ENCODE assay signal across 10 cellular contexts in the genomic region with DNA sequence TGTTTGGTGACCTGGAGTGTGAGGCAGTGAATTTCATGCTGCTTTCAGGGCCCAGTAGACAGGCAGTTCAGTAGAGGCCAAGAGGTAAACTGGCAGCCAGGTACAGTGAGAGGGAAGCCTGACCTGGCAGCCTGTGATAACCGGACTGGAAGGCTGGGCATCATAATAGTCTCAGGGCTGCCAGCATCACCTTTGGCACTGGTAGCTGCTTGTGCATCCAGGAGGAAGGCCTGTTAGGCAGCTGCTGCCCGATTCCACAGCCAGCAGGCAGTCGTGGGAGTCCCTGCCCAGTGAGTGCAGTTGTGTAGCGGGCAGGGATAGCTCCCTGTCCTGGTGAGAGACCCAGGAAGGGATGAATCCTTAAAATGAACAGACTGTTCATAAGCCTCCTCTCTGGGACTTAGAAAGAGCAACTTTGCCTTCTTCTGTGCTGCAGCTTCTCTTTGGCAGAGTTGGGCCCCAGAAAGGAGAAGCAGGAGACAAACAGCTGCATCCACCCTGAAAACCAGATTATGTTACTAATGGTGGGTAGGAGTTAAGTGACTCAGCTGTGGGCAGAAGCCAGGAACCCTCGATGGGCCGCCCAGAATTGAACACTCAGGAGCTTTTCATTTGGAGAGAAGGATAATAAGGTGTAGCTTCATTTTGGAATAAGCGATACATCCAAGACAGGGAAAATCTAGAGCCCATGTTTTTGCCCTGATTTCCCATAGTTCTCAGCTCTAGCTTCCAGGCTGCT. TPM values are rescaled to one million over a fixed set of nuclear protein-coding genes. Genes with fewer than 3 reads are reported as not detected.
DNase-seq lines count a peak whose midpoint lies in the region; ATAC-seq, FAIRE-seq and TF ChIP-seq lines count a peak whose summit lies in the region.
"Had no signal": no experiment of that assay in that cellular context is flagged by ENCODE, and none has a peak within 500 bp of the region (broad histone marks: within the 10 kb centered on the region; RNA-seq: fewer than 3 reads in every experiment).

No MANE protein-coding gene starts in this region.

- FAIRE-seq in GM12892 (lab: Jason Lieb, UNC): no peak

- H3K4me1 ChIP-seq in HAP-1: no peaks in the 10 kb centered on the region

- in situ Hi-C loops in HAP-1 (cut with MboI; ENCODE audit: low sequenced_read_pairs): no loop called here

- ATAC-seq in activated T-cell treated with anti-CD3 and anti-CD28 coated beads, Interleukin-2, amount 50 U/mL, for 72 hours (replicated peaks in 1 of 2): peak; percentile 18 to 25
- no peak for ATAC-seq in HG02981 (IDR thresholded peaks at IDR 0.05; ENCODE audit: unreplicated experiment)

- DNase-seq in AG08395 (ENCODE audit: low spot score): peak; percentile 18
- no peak for DNase-seq in GM12892 (ENCODE audit: insufficient read length)
- DNase-seq in activated T-cell treated with anti-CD3 and anti-CD28 coated beads, Interleukin-2, amount 50 U/mL, for 72 hours: no peak
- DNase-seq in immature natural killer cell: no peak
- no peak for DNase-seq in DMS114 treated with DMSO at 0.1 percent for 48 hours (lab: John Stamatoyannopoulos, UW; ENCODE audit: unreplicated experiment)
- DNase-seq in glomerular visceral epithelial cell (ENCODE audit: extremely low spot score): no peak
- DNase-seq in HAP-1 (ENCODE audit: low spot score in 2 of 2): no peak
- DNase-seq: activated CD4-positive, alpha-beta T cell treated with anti-CD3 and anti-CD28 coated beads for 1 hour had no signal

- peak overlapping the region; percentile 49 for H3K27ac Mint-ChIP-seq in activated T-cell treated with anti-CD3 and anti-CD28 coated beads, Interleukin-2, amount 50 U/mL, for 72 hours
- peak overlapping the region in 5 of 6 donors; percentile 6 to 66 (median 46) for H3K27ac Mint-ChIP-seq in immature natural killer cell

- H3K9me3 Mint-ChIP-seq in activated T-cell treated with anti-CD3 and anti-CD28 coated beads, Interleukin-2, amount 50 U/mL, for 72 hours: no peaks in the 10 kb centered on the region
- no peaks in the 10 kb centered on the region for H3K9me3 Mint-ChIP-seq in immature natural killer cell

- H3K36me3 Mint-ChIP-seq in activated T-cell treated with anti-CD3 and anti-CD28 coated beads, Interleukin-2, amount 50 U/mL, for 72 hours (ENCODE audit: insufficient read depth in 2 of 2): peaks cover 19 to 29% of the 10 kb centered on the region in 2 donors
- peaks cover 22 to 59% (median 27%) of the 10 kb centered on the region in 3 donors for H3K36me3 Mint-ChIP-seq in immature natural killer cell

- H3K27me3 ChIP-seq in HAP-1 (ENCODE audit: low read depth): no peaks in the 10 kb centered on the region

- peaks cover 76% of the 10 kb centered on the region for H3K36me3 ChIP-seq in HAP-1 (replicated peaks)

- peaks cover 43% of the 10 kb centered on the region for H3K4me1 Mint-ChIP-seq in activated T-cell treated with anti-CD3 and anti-CD28 coated beads, Interleukin-2, amount 50 U/mL, for 72 hours (ENCODE audit: low read depth)
- peaks cover 14 to 15% of the 10 kb centered on the region in 2 donors for H3K4me1 Mint-ChIP-seq in immature natural killer cell

- H3K9me3 ChIP-seq in HAP-1: no peaks in the 10 kb centered on the region

- no peak overlapping the region for H3K4me3 ChIP-seq in HAP-1

- H3K4me3 Mint-ChIP-seq in activated T-cell treated with anti-CD3 and anti-CD28 coated beads, Interleukin-2, amount 50 U/mL, for 72 hours: no peak overlapping the region
- no peak overlapping the region for H3K4me3 Mint-ChIP-seq in immature natural killer cell

- no peaks in the 10 kb centered on the region for H3K27me3 Mint-ChIP-seq in activated T-cell treated with anti-CD3 and anti-CD28 coated beads, Interleukin-2, amount 50 U/mL, for 72 hours (ENCODE audit: low read depth)
- H3K27me3 Mint-ChIP-seq in immature natural killer cell (ENCODE audit: low read depth in 3 of 3): peaks cover 1 to 7% (median 3%) of the 10 kb centered on the region in 3 donors

- peak; percentile 20; the same call in 1 of the 2 replicates for TF ChIP-seq POLR2A in GM12892 (IDR thresholded peaks at IDR 0.05; ENCODE audit: low read depth, low read length)

RNA-seq across cellular contexts. Expression of gene GPBAR1, which starts 8.1 kb away (rescaled TPM):
- 0.21 TPM for polyA plus RNA-seq in GM12892 (2012; ENCODE audit: missing spikeins)
- total RNA-seq in activated T-cell treated with anti-CD3 and anti-CD28 coated beads, Interleukin-2, amount 50 U/mL, for 72 hours: 1 to 10 TPM in 1 of 2 donors, under 1 TPM in 1; 0.76 to 1.4 TPM
- polyA plus RNA-seq in immature natural killer cell: 1 to 10 TPM in 1 of 3 donors, under 1 TPM in 2; 0.19 to 2.9 (median 0.22) TPM
- total RNA-seq: fibroblast of villous mesenchyme had no signal

RNA-seq across cellular contexts. Expression of gene AAMP, which starts 17.3 kb away (rescaled TPM):
- polyA plus RNA-seq in GM12892 (2012; ENCODE audit: missing spikeins): 57.6 TPM
- 10 to 100 TPM; 51.7 to 63.0 TPM for total RNA-seq in activated T-cell treated with anti-CD3 and anti-CD28 coated beads, Interleukin-2, amount 50 U/mL, for 72 hours
- polyA plus RNA-seq in immature natural killer cell: 100 to 1,000 TPM in 2 of 3 donors, 10 to 100 TPM in 1; 71.8 to 158 (median 101) TPM

RNA-seq across cellular contexts. Expression of gene PNKD, which starts 17.6 kb away (rescaled TPM):
- 41.8 TPM for polyA plus RNA-seq in GM12892 (2012; ENCODE audit: missing spikeins)
- 10 to 100 TPM; 14.7 to 17.7 TPM for total RNA-seq in activated T-cell treated with anti-CD3 and anti-CD28 coated beads, Interleukin-2, amount 50 U/mL, for 72 hours
- 100 to 1,000 TPM in 1 of 3 donors, 10 to 100 TPM in 2; 96.3 to 145 (median 98.9) TPM for polyA plus RNA-seq in immature natural killer cell

RNA-seq across cellular contexts. Expression of gene ARPC2, which starts 35.7 kb away (rescaled TPM):
- polyA plus RNA-seq in GM12892 (2012; ENCODE audit: missing spikeins): 520 TPM
- 100 to 1,000 TPM; 517 to 533 TPM for total RNA-seq in activated T-cell treated with anti-CD3 and anti-CD28 coated beads, Interleukin-2, amount 50 U/mL, for 72 hours
- 1,000 to 10,000 TPM; 1,394 to 2,060 (median 1,454) TPM for polyA plus RNA-seq in immature natural killer cell

RNA-seq across cellular contexts. Expression of gene TMBIM1, which starts 39.6 kb away (rescaled TPM):
- polyA plus RNA-seq in GM12892 (2012; ENCODE audit: missing spikeins): 18.7 TPM
- total RNA-seq in activated T-cell treated with anti-CD3 and anti-CD28 coated beads, Interleukin-2, amount 50 U/mL, for 72 hours: 10 to 100 TPM; 64.5 to 75.1 TPM
- polyA plus RNA-seq in immature natural killer cell: 100 to 1,000 TPM; 119 to 268 (median 155) TPM
